In genomic region chr2:175167792-175168563, GRCh38 we compare ENCODE assay signal across 8 cellular contexts. TPM values are rescaled to one million over a fixed set of nuclear protein-coding genes. Genes with fewer than 3 reads are reported as not detected.
DNase-seq lines count a peak whose midpoint lies in the region; ATAC-seq and TF ChIP-seq lines count a peak whose summit lies in the region.

Gene ATF2, minus strand, starts transcription at chr2:175168203. Its CDS starts 31,760 bp downstream, at chr2:175136443.

- peak within 1 kb of the TSS; percentile 78 for H3K4me2 ChIP-seq in DND-41 (ENCODE audit: insufficient read depth, low read length)
- peak within 1 kb of the TSS; percentile 93 for H3K4me2 ChIP-seq in GM23248 (ENCODE audit: unreplicated experiment)

- H3K4me1 Mint-ChIP-seq in activated T-helper 1 cell treated with anti-CD3 and anti-CD28 coated beads, Interleukin-12 subunit alpha, Interleukin-12 subunit beta, Interleukin-2, Interleukin-4 antibody, amounts not matched to agents 30 ng/mL and 10 ng/mL and 1 ng/mL, durations not matched to agents 14 hours and 24 hours and 36 hours (ENCODE audit: low read depth), result peaks cover 53% of the 10 kb centered on the region

- H3K79me2 ChIP-seq in DND-41 (ENCODE audit: insufficient read depth, low read length) (peaks cover 60% of the 10 kb centered on the region), GM23248 (ENCODE audit: insufficient read depth) (peaks cover 50% of the 10 kb centered on the region)

- peak; percentile 99 for DNase-seq in DND-41
- DNase-seq in GM23248, result peak; percentile 100
- DNase-seq in Kasumi-1 (lab: John Stamatoyannopoulos, UW), result peak; percentile 100
- peak; percentile 100 for DNase-seq in RPMI7951 (ENCODE audit: low read depth)
- peak; percentile 98 for DNase-seq in activated T-helper 1 cell treated with anti-CD3 and anti-CD28 coated beads, Interleukin-12 subunit alpha, Interleukin-12 subunit beta, Interleukin-2, Interleukin-4 antibody, amounts not matched to agents 30 ng/mL and 10 ng/mL and 1 ng/mL, durations not matched to agents 14 hours and 24 hours and 36 hours (ENCODE audit: low spot score)
- peak; percentile 98 for DNase-seq in esophagus squamous epithelium (lab: John Stamatoyannopoulos, UW)
- DNase-seq in myocyte (ENCODE audit: low read depth), result peak; percentile 100
- DNase-seq in stimulated activated CD8-positive, alpha-beta memory T cell treated with anti-CD3 and anti-CD28 coated beads, Interleukin-7, amount 100 ng/mL, for 48 hours (ENCODE audit: extremely low read depth in 1 of 2, low read depth in 1 of 2), result peak; percentile 93 to 99

- H3K36me3 ChIP-seq in DND-41 (ENCODE audit: insufficient read depth, low read length), result no peaks in the 10 kb centered on the region; the same call in 1 of the 2 replicates
- H3K36me3 ChIP-seq in GM23248 (ENCODE audit: low read depth), result no peaks in the 10 kb centered on the region
- peaks cover 0 to 6% (median 0%) of the 10 kb centered on the region in 3 donors for H3K36me3 ChIP-seq in esophagus squamous epithelium

- H3K27ac Mint-ChIP-seq in activated T-helper 1 cell treated with anti-CD3 and anti-CD28 coated beads, Interleukin-12 subunit alpha, Interleukin-12 subunit beta, Interleukin-2, Interleukin-4 antibody, amounts not matched to agents 30 ng/mL and 10 ng/mL and 1 ng/mL, durations not matched to agents 14 hours and 24 hours and 36 hours, result peak within 1 kb of the TSS; percentile 97

- H3K9ac ChIP-seq in DND-41 (ENCODE audit: low read depth, low read length), result peak within 1 kb of the TSS; percentile 78
- H3K9ac ChIP-seq in GM23248, result peak within 1 kb of the TSS; percentile 99

- H3K4me3 ChIP-seq in DND-41 (ENCODE audit: low read depth in 1 of 2, low read length in 2 of 2), result peak within 1 kb of the TSS; percentile 64 to 88
- H3K4me3 ChIP-seq in GM23248, result peak within 1 kb of the TSS; percentile 99
- peak within 1 kb of the TSS; percentile 77 to 89 (median 79) for H3K4me3 ChIP-seq in esophagus squamous epithelium

- H3K27ac ChIP-seq in DND-41 (ENCODE audit: low read length) (peak within 1 kb of the TSS; percentile 97), GM23248 (peak within 1 kb of the TSS; percentile 94), esophagus squamous epithelium (peak within 1 kb of the TSS; percentile 90 to 97 (median 94))

- peak in 3 of 4 donors; percentile 5 to 80 (median 59) for TF ChIP-seq POLR2A in esophagus squamous epithelium (IDR thresholded peaks at IDR 0.05)

- no peaks in the 10 kb centered on the region for H3K27me3 ChIP-seq in DND-41 (ENCODE audit: insufficient read depth, low read length, poor library complexity)
- no peaks in the 10 kb centered on the region for H3K27me3 ChIP-seq in GM23248 (replicated peaks; ENCODE audit: insufficient read depth)
- no peaks in the 10 kb centered on the region for H3K27me3 ChIP-seq in esophagus squamous epithelium

- H3K36me3 Mint-ChIP-seq in activated T-helper 1 cell treated with anti-CD3 and anti-CD28 coated beads, Interleukin-12 subunit alpha, Interleukin-12 subunit beta, Interleukin-2, Interleukin-4 antibody, amounts not matched to agents 30 ng/mL and 10 ng/mL and 1 ng/mL, durations not matched to agents 14 hours and 24 hours and 36 hours (ENCODE audit: low read depth), result peaks cover 10% of the 10 kb centered on the region

- H3F3A ChIP-seq in GM23248 (ENCODE audit: insufficient read depth), result peaks cover 14% of the 10 kb centered on the region

- H3K4me1 ChIP-seq in DND-41 (ENCODE audit: insufficient read depth, low read length), result peaks cover 50% of the 10 kb centered on the region
- no peaks in the 10 kb centered on the region for H3K4me1 ChIP-seq in GM23248 (ENCODE audit: insufficient read depth)
- H3K4me1 ChIP-seq in esophagus squamous epithelium, result peaks cover 0 to 30% (median 8%) of the 10 kb centered on the region in 3 donors

- H2AFZ ChIP-seq in DND-41 (ENCODE audit: low read depth, low read length), result peak within 1 kb of the TSS; percentile 96
- peak within 1 kb of the TSS; percentile 95 for H2AFZ ChIP-seq in GM23248

- no peaks in the 10 kb centered on the region for H3K9me3 Mint-ChIP-seq in activated T-helper 1 cell treated with anti-CD3 and anti-CD28 coated beads, Interleukin-12 subunit alpha, Interleukin-12 subunit beta, Interleukin-2, Interleukin-4 antibody, amounts not matched to agents 30 ng/mL and 10 ng/mL and 1 ng/mL, durations not matched to agents 14 hours and 24 hours and 36 hours

- 0 to 1% methylated on average over 44 to 56 of the region's 56 CpGs for WGBS in GM23248 (ENCODE audit: low coverage in 1 of 2, low lambda C conversion rate in 2 of 2, missing lambda C conversion rate in 2 of 2), 2 experiments
- WGBS in esophagus squamous epithelium, 2 donors, result 0% methylated on average over 11 to 32 of the region's 56 CpGs

- H3K4me3 Mint-ChIP-seq in activated T-helper 1 cell treated with anti-CD3 and anti-CD28 coated beads, Interleukin-12 subunit alpha, Interleukin-12 subunit beta, Interleukin-2, Interleukin-4 antibody, amounts not matched to agents 30 ng/mL and 10 ng/mL and 1 ng/mL, durations not matched to agents 14 hours and 24 hours and 36 hours, result peak within 1 kb of the TSS; percentile 97

- peaks cover 29% of the 10 kb centered on the region; the same call in 1 of the 2 replicates for H4K20me1 ChIP-seq in DND-41 (ENCODE audit: insufficient read depth, low read length)
- H4K20me1 ChIP-seq in GM23248 (ENCODE audit: insufficient read depth), result no peaks in the 10 kb centered on the region

- H3K9me2 ChIP-seq in GM23248 (ENCODE audit: insufficient read depth), result no peaks in the 10 kb centered on the region

- ATAC-seq in DND-41 (ENCODE audit: insufficient read depth, low read depth), result peak; percentile 92

- no peak for TF ChIP-seq CTCF in DND-41 (IDR thresholded peaks at IDR 0.05; ENCODE audit: borderline replicate concordance, extremely low read depth, low read length, poor library complexity, severe bottlenecking)
- TF ChIP-seq CTCF in esophagus squamous epithelium (IDR thresholded peaks at IDR 0.05), result peak in 1 of 6 experiments; percentile 4

- no peaks in the 10 kb centered on the region for H3K27me3 Mint-ChIP-seq in activated T-helper 1 cell treated with anti-CD3 and anti-CD28 coated beads, Interleukin-12 subunit alpha, Interleukin-12 subunit beta, Interleukin-2, Interleukin-4 antibody, amounts not matched to agents 30 ng/mL and 10 ng/mL and 1 ng/mL, durations not matched to agents 14 hours and 24 hours and 36 hours (ENCODE audit: insufficient read depth)

- in situ Hi-C loops in GM23248 (cut with MboI), result no loop called here

- H3K9me3 ChIP-seq in DND-41 (ENCODE audit: insufficient read depth, low read length, severe bottlenecking) (no peaks in the 10 kb centered on the region), GM23248 (ENCODE audit: low read depth) (no peaks in the 10 kb centered on the region), esophagus squamous epithelium (no peaks in the 10 kb centered on the region)

- intact Hi-C loops in activated T-helper 1 cell treated with anti-CD3 and anti-CD28 coated beads, Interleukin-12 subunit alpha, Interleukin-12 subunit beta, Interleukin-2, Interleukin-4 antibody, amounts not matched to agents 30 ng/mL and 10 ng/mL and 1 ng/mL, durations not matched to agents 14 hours and 24 hours and 36 hours (cut with micrococcal nuclease), result loop anchor here (1.0 to 5.0 kb wide), 11 partner anchors 13 to 1764 kb away; partner anchors contain the start of genes ATP5MC3 and GPR155
- intact Hi-C loops in esophagus squamous epithelium (cut with DNase I), result no loop called here

RNA-seq across cellular contexts. Expression of gene ATF2, which starts in this region (rescaled TPM):
- 31.7 and 33.8 TPM in 2 replicates for total RNA-seq in GM23248 (2014; rRNA removed; shearing (Covaris generic))
- 26.8 and 29.5 TPM in 2 replicates for polyA plus RNA-seq in GM23248 (2016; fragmentation: Nextera tagmentation; extraction: Ambion mirVana)
- total RNA-seq in RPMI7951 (2014; rRNA removed; shearing (Covaris generic)), result 55.0 and 73.3 TPM in 2 replicates
- total RNA-seq in activated T-helper 1 cell treated with anti-CD3 and anti-CD28 coated beads, Interleukin-12 subunit alpha, Interleukin-12 subunit beta, Interleukin-2, Interleukin-4 antibody, amounts not matched to agents 30 ng/mL and 10 ng/mL and 1 ng/mL, durations not matched to agents 14 hours and 24 hours and 36 hours, result 57.0 and 59.7 TPM in 2 replicates
- 10 to 100 TPM in 3 of 4 donors, 1 to 10 TPM in 1; 9.9 to 40.1 (median 18.0) TPM for total RNA-seq in esophagus squamous epithelium
- total RNA-seq in myocyte, result 42.2 and 51.6 TPM in 2 replicates
- 21.7 TPM for polyA plus RNA-seq in myocyte (2012)

Comparison
In these comparisons a context has a peak if more than half of its experiments do, and no peak if none do; other contexts are left out.
1. Peak in every context shown above with its lines: DNase-seq, ATAC-seq, H3K4me3 ChIP-seq and H3K27ac ChIP-seq.